In the genomic region with DNA sequence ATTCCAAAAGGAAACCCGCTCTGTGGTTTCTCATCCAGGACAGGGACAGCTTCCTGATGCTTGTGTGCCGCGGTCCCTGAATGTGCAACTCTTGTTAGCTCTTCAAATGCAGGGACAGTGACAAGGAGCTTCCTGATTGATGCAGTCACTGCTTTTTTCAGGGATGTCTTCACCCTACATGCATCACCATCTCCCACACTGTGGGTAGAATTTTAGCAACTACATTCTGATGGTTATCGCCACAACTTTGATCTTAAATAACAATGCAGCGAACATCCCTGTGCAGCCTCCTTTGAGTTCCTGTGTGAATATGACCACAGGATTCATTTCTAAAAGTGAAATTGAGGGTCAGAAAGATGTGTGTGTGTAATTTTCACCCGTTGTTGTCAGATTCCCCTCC, we compare ENCODE assay signal across 14 cellular contexts.
"Had no signal": no experiment of that assay in that cellular context is flagged by ENCODE, and none has a peak within 500 bp of the region (broad histone marks: within the 10 kb centered on the region; RNA-seq: fewer than 3 reads in every experiment).

No MANE protein-coding gene starts in this region.

- H3K9me3 ChIP-seq: gastrocnemius medialis, heart right ventricle, thyroid gland, vagina had no signal

- ATAC-seq: activated naive CD4-positive, alpha-beta T cell treated with anti-CD3 and anti-CD28 coated beads, Interleukin-2, amount 50 U/mL, for 72 hours; gastrocnemius medialis; heart right ventricle; left ventricle myocardium superior had no signal

- H3K27ac Mint-ChIP-seq: activated naive CD4-positive, alpha-beta T cell treated with anti-CD3 and anti-CD28 coated beads, Interleukin-2, amount 50 U/mL, for 72 hours; activated T-helper 2 cell treated with anti-CD3 and anti-CD28 coated beads, Interferon-gamma antibody, Interleukin-2, Interleukin-4, amounts not matched to agents 10 μg/mL and 5 μg/mL and 100 μg/mL, durations not matched to agents 14 hours and 24 hours and 36 hours had no signal

- H3K36me3 Mint-ChIP-seq: activated naive CD4-positive, alpha-beta T cell treated with anti-CD3 and anti-CD28 coated beads, Interleukin-2, amount 50 U/mL, for 72 hours had no signal

- H3K4me3 ChIP-seq: gastrocnemius medialis, thyroid gland, vagina had no signal

- DNase-seq: activated CD4-positive, alpha-beta T cell treated with anti-CD3 and anti-CD28 coated beads for 1 hour; anterior cingulate cortex; gastrocnemius medialis; heart right ventricle; kidney; left ventricle myocardium superior; mesendoderm; retina; stimulated activated CD4-positive, alpha-beta T cell treated with anti-CD3 and anti-CD28 coated beads, Interleukin-15, amount 100 ng/mL, for 24 hours; stimulated activated CD4-positive, alpha-beta T cell treated with anti-CD3 and anti-CD28 coated beads, Interleukin-4, amount 100 ng/mL, for 24 hours; thyroid gland had no signal

- FAIRE-seq: kidney had no signal

- H3K27ac ChIP-seq: gastrocnemius medialis, thyroid gland, vagina had no signal

- H3K36me3 ChIP-seq: gastrocnemius medialis, heart right ventricle, thyroid gland, vagina had no signal

- H3K9me3 Mint-ChIP-seq: activated naive CD4-positive, alpha-beta T cell treated with anti-CD3 and anti-CD28 coated beads, Interleukin-2, amount 50 U/mL, for 72 hours; activated T-helper 2 cell treated with anti-CD3 and anti-CD28 coated beads, Interferon-gamma antibody, Interleukin-2, Interleukin-4, amounts not matched to agents 10 μg/mL and 5 μg/mL and 100 μg/mL, durations not matched to agents 14 hours and 24 hours and 36 hours had no signal

- H3K27me3 ChIP-seq: thyroid gland, vagina had no signal

- H3K4me1 ChIP-seq: gastrocnemius medialis, vagina had no signal
